In the genomic region with DNA sequence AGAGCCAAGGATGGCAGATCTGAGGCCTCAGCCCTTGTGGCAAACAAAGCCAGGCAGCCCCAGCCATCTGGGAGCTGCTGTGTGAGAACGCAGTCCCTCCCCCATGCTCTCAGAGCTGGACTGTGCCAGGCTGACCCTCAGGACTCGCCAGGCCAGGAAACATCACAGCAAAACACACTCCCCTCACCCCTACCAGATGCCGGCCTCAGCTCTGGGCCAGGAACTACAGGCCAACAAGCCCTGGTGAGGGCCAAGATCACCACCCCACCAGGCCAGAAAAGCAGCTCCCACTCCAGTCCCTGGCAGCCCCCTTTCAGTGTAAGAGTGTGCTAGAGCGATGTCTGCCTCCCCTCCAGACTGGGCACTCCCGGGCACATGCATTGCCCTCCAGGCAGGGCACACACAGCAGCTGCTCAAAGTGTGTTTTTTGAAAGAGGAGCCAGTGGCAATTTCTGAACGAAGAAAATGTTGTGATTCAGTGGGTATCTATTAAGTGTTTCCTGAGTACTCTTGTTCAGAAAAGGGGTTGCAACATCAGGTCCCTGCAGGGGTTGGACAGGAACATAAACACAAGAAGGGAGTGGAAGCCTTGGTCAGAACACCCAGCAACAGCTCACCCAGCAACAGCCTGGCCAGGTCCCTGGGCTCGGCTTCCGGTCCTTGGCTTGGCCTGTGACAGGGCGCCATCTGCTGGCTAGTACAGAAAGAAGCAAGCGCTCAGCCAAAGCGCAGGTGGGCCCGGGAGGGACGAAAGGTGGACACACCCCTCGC, we compare ENCODE assay signal across 1 cellular context.
TF ChIP-seq lines count a peak whose summit lies in the region.

No MANE protein-coding gene starts in this region.

TF ChIP-seq in K562, 482 proteins besides CTCF, POLR2A, EP300 and RAD21 (continued from another document):
- TF ChIP-seq, protein P1, sequence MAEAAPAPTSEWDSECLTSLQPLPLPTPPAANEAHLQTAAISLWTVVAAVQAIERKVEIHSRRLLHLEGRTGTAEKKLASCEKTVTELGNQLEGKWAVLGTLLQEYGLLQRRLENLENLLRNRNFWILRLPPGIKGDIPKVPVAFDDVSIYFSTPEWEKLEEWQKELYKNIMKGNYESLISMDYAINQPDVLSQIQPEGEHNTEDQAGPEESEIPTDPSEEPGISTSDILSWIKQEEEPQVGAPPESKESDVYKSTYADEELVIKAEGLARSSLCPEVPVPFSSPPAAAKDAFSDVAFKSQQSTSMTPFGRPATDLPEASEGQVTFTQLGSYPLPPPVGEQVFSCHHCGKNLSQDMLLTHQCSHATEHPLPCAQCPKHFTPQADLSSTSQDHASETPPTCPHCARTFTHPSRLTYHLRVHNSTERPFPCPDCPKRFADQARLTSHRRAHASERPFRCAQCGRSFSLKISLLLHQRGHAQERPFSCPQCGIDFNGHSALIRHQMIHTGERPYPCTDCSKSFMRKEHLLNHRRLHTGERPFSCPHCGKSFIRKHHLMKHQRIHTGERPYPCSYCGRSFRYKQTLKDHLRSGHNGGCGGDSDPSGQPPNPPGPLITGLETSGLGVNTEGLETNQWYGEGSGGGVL (CRISPR knock-in tag; IDR thresholded peaks at IDR 0.05): no peak
- TF ChIP-seq CREBBP (IDR thresholded peaks at IDR 0.05; ENCODE audit: low read depth, low read length) (no peak), EWSR1 (IDR thresholded peaks at IDR 0.05; ENCODE audit: borderline replicate concordance, low read depth, partially characterized antibody) (no peak), CBFB (CRISPR knock-in tag; IDR thresholded peaks at IDR 0.05) (no peak), MCM7 (IDR thresholded peaks at IDR 0.05) (no peak), BHLHE40 (IDR thresholded peaks at IDR 0.05; ENCODE audit: low read length) (peak; percentile 33; the same call in 1 of the 2 replicates), SMAD2 (IDR thresholded peaks at IDR 0.05; ENCODE audit: low read depth, low read length) (no peak), MAZ (CRISPR knock-in tag; conservative IDR thresholded peaks at IDR 0.05 in 1 of 2, IDR thresholded peaks at IDR 0.05 in 1 of 2) (peak in 1 of 2 experiments; percentile 33; a peak in 2 of 4 replicates), ZBTB7A (IDR thresholded peaks at IDR 0.05; ENCODE audit: borderline replicate concordance, control insufficient read depth, low read depth, low read length) (peak; percentile 71), ZKSCAN3 (CRISPR knock-in tag; IDR thresholded peaks at IDR 0.05) (no peak), ELF4 (CRISPR knock-in tag; IDR thresholded peaks at IDR 0.05) (no peak), SNIP1 (IDR thresholded peaks at IDR 0.05; ENCODE audit: low read depth) (no peak), GABPB2 (CRISPR knock-in tag; conservative IDR thresholded peaks at IDR 0.05) (no peak), ARHGAP35 (IDR thresholded peaks at IDR 0.05; ENCODE audit: partially characterized antibody) (no peak), HCFC1 (IDR thresholded peaks at IDR 0.05; ENCODE audit: low read depth, low read length) (0 out of 2 replicates have a peak, but pooled peaks have one; percentile 26), ZNF561 (CRISPR knock-in tag; conservative IDR thresholded peaks at IDR 0.05) (no peak), ATF7 (IDR thresholded peaks at IDR 0.05) (peak; percentile 39; the same call in 1 of the 2 replicates), RBM17 (IDR thresholded peaks at IDR 0.05; ENCODE audit: borderline replicate concordance, low read depth, low read length) (no peak), TCF7L2 (IDR thresholded peaks at IDR 0.05; ENCODE audit: low read depth, low read length) (no peak), IFI16 (CRISPR knock-in tag; IDR thresholded peaks at IDR 0.05) (no peak), NFIC (IDR thresholded peaks at IDR 0.05) (peak; percentile 50), RBM34 (IDR thresholded peaks at IDR 0.05; ENCODE audit: borderline replicate concordance, insufficient read depth, low read length) (no peak), HDGF (IDR thresholded peaks at IDR 0.05) (0 out of 2 replicates have a peak, but pooled peaks have one; percentile 53), ZNF316 (IDR thresholded peaks at IDR 0.05) (no peak), DDX20 (tag; IDR thresholded peaks at IDR 0.05; ENCODE audit: low read depth) (no peak), ZNF764 (CRISPR knock-in tag; IDR thresholded peaks at IDR 0.05; ENCODE audit: low read depth) (no peak), ZNF165 (CRISPR knock-in tag; IDR thresholded peaks at IDR 0.05; ENCODE audit: borderline replicate concordance) (no peak), NFRKB (IDR thresholded peaks at IDR 0.05; ENCODE audit: low read depth) (no peak), DPF2 (IDR thresholded peaks at IDR 0.05) (no peak), SIN3A (IDR thresholded peaks at IDR 0.05; ENCODE audit: borderline replicate concordance in 2 of 2, control insufficient read depth in 1 of 2, low read depth in 2 of 2, low read length in 2 of 2) (0 out of 4 replicates have a peak, but pooled peaks of 1 of the 2 experiments have one; percentile 42), PCBP1 (IDR thresholded peaks at IDR 0.05; ENCODE audit: low read depth, low read length, poor library complexity, severe bottlenecking) (no peak), MCM2 (IDR thresholded peaks at IDR 0.05; ENCODE audit: low read depth) (no peak), HLTF (IDR thresholded peaks at IDR 0.05) (no peak), ZNF785 (CRISPR knock-in tag; IDR thresholded peaks at IDR 0.05) (no peak), ZNF431 (CRISPR knock-in tag; IDR thresholded peaks at IDR 0.05) (no peak), TAL1 (IDR thresholded peaks at IDR 0.05) (no peak), ZKSCAN1 (IDR thresholded peaks at IDR 0.05; ENCODE audit: low read depth, low read length) (0 out of 2 replicates have a peak, but pooled peaks have one; percentile 44), PTTG1 (tag; IDR thresholded peaks at IDR 0.05; ENCODE audit: low read depth) (no peak), ZNF3 (CRISPR knock-in tag; IDR thresholded peaks at IDR 0.05) (no peak)
- TF ChIP-seq, protein P2, sequence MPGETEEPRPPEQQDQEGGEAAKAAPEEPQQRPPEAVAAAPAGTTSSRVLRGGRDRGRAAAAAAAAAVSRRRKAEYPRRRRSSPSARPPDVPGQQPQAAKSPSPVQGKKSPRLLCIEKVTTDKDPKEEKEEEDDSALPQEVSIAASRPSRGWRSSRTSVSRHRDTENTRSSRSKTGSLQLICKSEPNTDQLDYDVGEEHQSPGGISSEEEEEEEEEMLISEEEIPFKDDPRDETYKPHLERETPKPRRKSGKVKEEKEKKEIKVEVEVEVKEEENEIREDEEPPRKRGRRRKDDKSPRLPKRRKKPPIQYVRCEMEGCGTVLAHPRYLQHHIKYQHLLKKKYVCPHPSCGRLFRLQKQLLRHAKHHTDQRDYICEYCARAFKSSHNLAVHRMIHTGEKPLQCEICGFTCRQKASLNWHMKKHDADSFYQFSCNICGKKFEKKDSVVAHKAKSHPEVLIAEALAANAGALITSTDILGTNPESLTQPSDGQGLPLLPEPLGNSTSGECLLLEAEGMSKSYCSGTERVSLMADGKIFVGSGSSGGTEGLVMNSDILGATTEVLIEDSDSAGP (CRISPR knock-in tag; IDR thresholded peaks at IDR 0.05): no peak
- TF ChIP-seq, protein P3, sequence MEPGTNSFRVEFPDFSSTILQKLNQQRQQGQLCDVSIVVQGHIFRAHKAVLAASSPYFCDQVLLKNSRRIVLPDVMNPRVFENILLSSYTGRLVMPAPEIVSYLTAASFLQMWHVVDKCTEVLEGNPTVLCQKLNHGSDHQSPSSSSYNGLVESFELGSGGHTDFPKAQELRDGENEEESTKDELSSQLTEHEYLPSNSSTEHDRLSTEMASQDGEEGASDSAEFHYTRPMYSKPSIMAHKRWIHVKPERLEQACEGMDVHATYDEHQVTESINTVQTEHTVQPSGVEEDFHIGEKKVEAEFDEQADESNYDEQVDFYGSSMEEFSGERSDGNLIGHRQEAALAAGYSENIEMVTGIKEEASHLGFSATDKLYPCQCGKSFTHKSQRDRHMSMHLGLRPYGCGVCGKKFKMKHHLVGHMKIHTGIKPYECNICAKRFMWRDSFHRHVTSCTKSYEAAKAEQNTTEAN (CRISPR knock-in tag; IDR thresholded peaks at IDR 0.05): no peak
- TF ChIP-seq, protein P4, sequence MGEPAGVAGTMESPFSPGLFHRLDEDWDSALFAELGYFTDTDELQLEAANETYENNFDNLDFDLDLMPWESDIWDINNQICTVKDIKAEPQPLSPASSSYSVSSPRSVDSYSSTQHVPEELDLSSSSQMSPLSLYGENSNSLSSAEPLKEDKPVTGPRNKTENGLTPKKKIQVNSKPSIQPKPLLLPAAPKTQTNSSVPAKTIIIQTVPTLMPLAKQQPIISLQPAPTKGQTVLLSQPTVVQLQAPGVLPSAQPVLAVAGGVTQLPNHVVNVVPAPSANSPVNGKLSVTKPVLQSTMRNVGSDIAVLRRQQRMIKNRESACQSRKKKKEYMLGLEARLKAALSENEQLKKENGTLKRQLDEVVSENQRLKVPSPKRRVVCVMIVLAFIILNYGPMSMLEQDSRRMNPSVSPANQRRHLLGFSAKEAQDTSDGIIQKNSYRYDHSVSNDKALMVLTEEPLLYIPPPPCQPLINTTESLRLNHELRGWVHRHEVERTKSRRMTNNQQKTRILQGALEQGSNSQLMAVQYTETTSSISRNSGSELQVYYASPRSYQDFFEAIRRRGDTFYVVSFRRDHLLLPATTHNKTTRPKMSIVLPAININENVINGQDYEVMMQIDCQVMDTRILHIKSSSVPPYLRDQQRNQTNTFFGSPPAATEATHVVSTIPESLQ (CRISPR knock-in tag; IDR thresholded peaks at IDR 0.05): no peak
- TF ChIP-seq, protein P5, sequence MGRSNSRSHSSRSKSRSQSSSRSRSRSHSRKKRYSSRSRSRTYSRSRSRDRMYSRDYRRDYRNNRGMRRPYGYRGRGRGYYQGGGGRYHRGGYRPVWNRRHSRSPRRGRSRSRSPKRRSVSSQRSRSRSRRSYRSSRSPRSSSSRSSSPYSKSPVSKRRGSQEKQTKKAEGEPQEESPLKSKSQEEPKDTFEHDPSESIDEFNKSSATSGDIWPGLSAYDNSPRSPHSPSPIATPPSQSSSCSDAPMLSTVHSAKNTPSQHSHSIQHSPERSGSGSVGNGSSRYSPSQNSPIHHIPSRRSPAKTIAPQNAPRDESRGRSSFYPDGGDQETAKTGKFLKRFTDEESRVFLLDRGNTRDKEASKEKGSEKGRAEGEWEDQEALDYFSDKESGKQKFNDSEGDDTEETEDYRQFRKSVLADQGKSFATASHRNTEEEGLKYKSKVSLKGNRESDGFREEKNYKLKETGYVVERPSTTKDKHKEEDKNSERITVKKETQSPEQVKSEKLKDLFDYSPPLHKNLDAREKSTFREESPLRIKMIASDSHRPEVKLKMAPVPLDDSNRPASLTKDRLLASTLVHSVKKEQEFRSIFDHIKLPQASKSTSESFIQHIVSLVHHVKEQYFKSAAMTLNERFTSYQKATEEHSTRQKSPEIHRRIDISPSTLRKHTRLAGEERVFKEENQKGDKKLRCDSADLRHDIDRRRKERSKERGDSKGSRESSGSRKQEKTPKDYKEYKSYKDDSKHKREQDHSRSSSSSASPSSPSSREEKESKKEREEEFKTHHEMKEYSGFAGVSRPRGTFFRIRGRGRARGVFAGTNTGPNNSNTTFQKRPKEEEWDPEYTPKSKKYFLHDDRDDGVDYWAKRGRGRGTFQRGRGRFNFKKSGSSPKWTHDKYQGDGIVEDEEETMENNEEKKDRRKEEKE (IDR thresholded peaks at IDR 0.05; ENCODE audit: borderline replicate concordance in 1 of 2, control insufficient read depth in 1 of 2, low read depth in 2 of 2, low read length in 1 of 2): no peak
- TF ChIP-seq, protein P6, sequence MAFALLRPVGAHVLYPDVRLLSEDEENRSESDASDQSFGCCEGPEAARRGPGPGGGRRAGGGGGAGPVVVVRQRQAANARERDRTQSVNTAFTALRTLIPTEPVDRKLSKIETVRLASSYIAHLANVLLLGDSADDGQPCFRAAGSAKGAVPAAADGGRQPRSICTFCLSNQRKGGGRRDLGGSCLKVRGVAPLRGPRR (CRISPR knock-in tag; IDR thresholded peaks at IDR 0.05): no peak
- TF ChIP-seq, protein P7, sequence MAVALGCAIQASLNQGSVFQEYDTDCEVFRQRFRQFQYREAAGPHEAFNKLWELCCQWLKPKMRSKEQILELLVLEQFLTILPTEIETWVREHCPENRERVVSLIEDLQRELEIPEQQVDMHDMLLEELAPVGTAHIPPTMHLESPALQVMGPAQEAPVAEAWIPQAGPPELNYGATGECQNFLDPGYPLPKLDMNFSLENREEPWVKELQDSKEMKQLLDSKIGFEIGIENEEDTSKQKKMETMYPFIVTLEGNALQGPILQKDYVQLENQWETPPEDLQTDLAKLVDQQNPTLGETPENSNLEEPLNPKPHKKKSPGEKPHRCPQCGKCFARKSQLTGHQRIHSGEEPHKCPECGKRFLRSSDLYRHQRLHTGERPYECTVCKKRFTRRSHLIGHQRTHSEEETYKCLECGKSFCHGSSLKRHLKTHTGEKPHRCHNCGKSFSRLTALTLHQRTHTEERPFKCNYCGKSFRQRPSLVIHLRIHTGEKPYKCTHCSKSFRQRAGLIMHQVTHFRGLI (CRISPR knock-in tag; IDR thresholded peaks at IDR 0.05): no peak
- TF ChIP-seq, protein P8, sequence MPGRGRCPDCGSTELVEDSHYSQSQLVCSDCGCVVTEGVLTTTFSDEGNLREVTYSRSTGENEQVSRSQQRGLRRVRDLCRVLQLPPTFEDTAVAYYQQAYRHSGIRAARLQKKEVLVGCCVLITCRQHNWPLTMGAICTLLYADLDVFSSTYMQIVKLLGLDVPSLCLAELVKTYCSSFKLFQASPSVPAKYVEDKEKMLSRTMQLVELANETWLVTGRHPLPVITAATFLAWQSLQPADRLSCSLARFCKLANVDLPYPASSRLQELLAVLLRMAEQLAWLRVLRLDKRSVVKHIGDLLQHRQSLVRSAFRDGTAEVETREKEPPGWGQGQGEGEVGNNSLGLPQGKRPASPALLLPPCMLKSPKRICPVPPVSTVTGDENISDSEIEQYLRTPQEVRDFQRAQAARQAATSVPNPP (IDR thresholded peaks at IDR 0.05; ENCODE audit: borderline replicate concordance, insufficient read depth, insufficient read length): no peak
- TF ChIP-seq, protein P9, sequence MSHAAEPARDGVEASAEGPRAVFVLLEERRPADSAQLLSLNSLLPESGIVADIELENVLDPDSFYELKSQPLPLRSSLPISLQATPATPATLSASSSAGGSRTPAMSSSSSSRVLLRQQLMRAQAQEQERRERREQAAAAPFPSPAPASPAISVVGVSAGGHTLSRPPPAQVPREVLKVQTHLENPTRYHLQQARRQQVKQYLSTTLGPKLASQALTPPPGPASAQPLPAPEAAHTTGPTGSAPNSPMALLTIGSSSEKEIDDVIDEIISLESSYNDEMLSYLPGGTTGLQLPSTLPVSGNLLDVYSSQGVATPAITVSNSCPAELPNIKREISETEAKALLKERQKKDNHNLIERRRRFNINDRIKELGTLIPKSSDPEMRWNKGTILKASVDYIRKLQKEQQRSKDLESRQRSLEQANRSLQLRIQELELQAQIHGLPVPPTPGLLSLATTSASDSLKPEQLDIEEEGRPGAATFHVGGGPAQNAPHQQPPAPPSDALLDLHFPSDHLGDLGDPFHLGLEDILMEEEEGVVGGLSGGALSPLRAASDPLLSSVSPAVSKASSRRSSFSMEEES (CRISPR knock-in tag; IDR thresholded peaks at IDR 0.05): no peak
- TF ChIP-seq, protein P10, sequence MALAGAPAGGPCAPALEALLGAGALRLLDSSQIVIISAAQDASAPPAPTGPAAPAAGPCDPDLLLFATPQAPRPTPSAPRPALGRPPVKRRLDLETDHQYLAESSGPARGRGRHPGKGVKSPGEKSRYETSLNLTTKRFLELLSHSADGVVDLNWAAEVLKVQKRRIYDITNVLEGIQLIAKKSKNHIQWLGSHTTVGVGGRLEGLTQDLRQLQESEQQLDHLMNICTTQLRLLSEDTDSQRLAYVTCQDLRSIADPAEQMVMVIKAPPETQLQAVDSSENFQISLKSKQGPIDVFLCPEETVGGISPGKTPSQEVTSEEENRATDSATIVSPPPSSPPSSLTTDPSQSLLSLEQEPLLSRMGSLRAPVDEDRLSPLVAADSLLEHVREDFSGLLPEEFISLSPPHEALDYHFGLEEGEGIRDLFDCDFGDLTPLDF (CRISPR knock-in tag; IDR thresholded peaks at IDR 0.05): no peak
